In the genomic region with DNA sequence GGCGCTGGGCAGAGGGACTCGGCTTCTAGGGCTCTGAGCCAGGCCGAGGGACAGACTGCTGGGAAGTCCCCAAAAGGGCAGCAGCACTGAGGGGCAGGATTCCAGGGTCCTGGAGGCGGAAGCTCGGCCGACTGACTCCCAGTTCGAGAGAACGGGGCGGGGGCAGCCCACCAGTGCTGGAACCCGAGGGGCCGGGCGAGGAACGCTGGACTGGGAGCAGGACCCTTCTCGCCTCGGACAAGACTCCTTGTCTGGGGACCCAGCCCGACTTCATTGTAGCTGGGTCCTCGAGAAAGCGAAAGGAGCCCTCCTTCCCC, we compare ENCODE assay signal across 1 cellular context.
TF ChIP-seq lines count a peak whose summit lies in the region.

No MANE protein-coding gene starts in this region.

TF ChIP-seq in H1, 55 proteins besides CTCF, POLR2A, EP300 and RAD21:
- TF ChIP-seq EZH2 (IDR thresholded peaks at IDR 0.05; ENCODE audit: low read depth, low read length, severe bottlenecking) (no peak), KDM4A (IDR thresholded peaks at IDR 0.05; ENCODE audit: low read depth, low read length, severe bottlenecking) (peak; percentile 62)
- TF ChIP-seq, protein P1, sequence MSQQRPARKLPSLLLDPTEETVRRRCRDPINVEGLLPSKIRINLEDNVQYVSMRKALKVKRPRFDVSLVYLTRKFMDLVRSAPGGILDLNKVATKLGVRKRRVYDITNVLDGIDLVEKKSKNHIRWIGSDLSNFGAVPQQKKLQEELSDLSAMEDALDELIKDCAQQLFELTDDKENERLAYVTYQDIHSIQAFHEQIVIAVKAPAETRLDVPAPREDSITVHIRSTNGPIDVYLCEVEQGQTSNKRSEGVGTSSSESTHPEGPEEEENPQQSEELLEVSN (IDR thresholded peaks at IDR 0.05) = 0 out of 2 replicates have a peak, but pooled peaks have one; percentile 23
